17 cellular contexts compared by ENCODE assay signal in genomic region chr11:82183346-82183745, GRCh38.
DNase-seq lines count a peak whose midpoint lies in the region; ATAC-seq and TF ChIP-seq lines count a peak whose summit lies in the region.
"Had no signal": no experiment of that assay in that cellular context is flagged by ENCODE, and none has a peak within 500 bp of the region (broad histone marks: within the 10 kb centered on the region; RNA-seq: fewer than 3 reads in every experiment).

No MANE protein-coding gene starts in this region.

- no peak overlapping the region for H3K9ac ChIP-seq in SK-N-SH
- no peak overlapping the region for H3K9ac ChIP-seq in mesendoderm (ENCODE audit: low read length)
- no peak overlapping the region for H3K9ac ChIP-seq in Karpas-422 (ENCODE audit: low read length)
- H3K9ac ChIP-seq: BLaER1 had no signal

- no peaks in the 10 kb centered on the region for H3K79me1 ChIP-seq in mesendoderm (ENCODE audit: low read length)

- no peak overlapping the region for H4K8ac ChIP-seq in mesendoderm (ENCODE audit: low read depth, low read length)

- H3K27ac ChIP-seq in SK-N-SH (ENCODE audit: low read depth in 2 of 2, low read length in 1 of 2) (peak overlapping the region in 1 of 2 experiments; percentile 48; a peak in 1 of 4 replicates), mesendoderm (ENCODE audit: low read depth, low read length) (no peak overlapping the region), Karpas-422 (ENCODE audit: low read length) (no peak overlapping the region), left lung (no peak overlapping the region)
- H3K27ac ChIP-seq: BLaER1, C4-2B had no signal

- no peak overlapping the region for H3K4ac ChIP-seq in mesendoderm (ENCODE audit: low read depth, low read length)

- H3K23ac ChIP-seq in mesendoderm (ENCODE audit: low read length) = no peak overlapping the region

- no peak overlapping the region for H3K18ac ChIP-seq in mesendoderm (ENCODE audit: low read length)

- peak in 1 of 2 experiments; percentile 86; a peak in 2 of 4 replicates for TF ChIP-seq EP300 in SK-N-SH (IDR thresholded peaks at IDR 0.05; ENCODE audit: borderline replicate concordance in 1 of 2, low read depth in 1 of 2, low read length in 1 of 2)

- no peaks in the 10 kb centered on the region for H3F3A ChIP-seq in SK-N-SH (replicated peaks; ENCODE audit: insufficient read depth)

- intact Hi-C loops in left lung (cut with DNase I) = no loop called here

- H2AK5ac ChIP-seq in mesendoderm (ENCODE audit: low read length) = no peak overlapping the region

- H3K4me3 ChIP-seq in SK-N-SH (ENCODE audit: low read depth in 2 of 2, low read length in 1 of 2) (no peak overlapping the region), mesendoderm (ENCODE audit: low read length) (no peak overlapping the region), Karpas-422 (ENCODE audit: low read length) (no peak overlapping the region), left lung (no peak overlapping the region)
- H3K4me3 ChIP-seq: BLaER1, GM23338, HAP-1 had no signal

- 0% methylated on average over 2 of the region's 2 CpGs for WGBS in SK-N-SH (ENCODE audit: low lambda C conversion rate)
- no CpG with 5 or more reads among the region's 2 CpGs for WGBS in mesendoderm (ENCODE audit: extremely low coverage, insufficient coverage, low lambda C conversion rate)

- H3K9me3 ChIP-seq in SK-N-SH (no peaks in the 10 kb centered on the region), Karpas-422 (ENCODE audit: low read length) (no peaks in the 10 kb centered on the region), left lung (peaks cover 0 to 2% of the 10 kb centered on the region in 2 donors)
- H3K9me3 ChIP-seq: Caco-2, HAP-1 had no signal

- H2BK120ac ChIP-seq in mesendoderm (ENCODE audit: low read depth, low read length) = no peak overlapping the region

- peak; percentile 15; the same call in 1 of the 2 replicates for TF ChIP-seq RAD21 in SK-N-SH (IDR thresholded peaks at IDR 0.05; ENCODE audit: low read length)

- ATAC-seq in left lung = no peak
- ATAC-seq: CD8-positive, alpha-beta T cell; GM23338 had no signal

- H2AFZ ChIP-seq in SK-N-SH (ENCODE audit: low read depth) (no peak overlapping the region), Karpas-422 (ENCODE audit: low read length) (no peak overlapping the region)
- H2AFZ ChIP-seq: GM23338 had no signal

- peak; percentile 8 for DNase-seq in NCI-H82 (lab: John Stamatoyannopoulos, UW)
- no peak for DNase-seq in NCI-H82 treated with DMSO at 0.1 percent for 48 hours (lab: John Stamatoyannopoulos, UW; ENCODE audit: unreplicated experiment)
- peak; percentile 61 for DNase-seq in SK-N-SH
- peak; percentile 2 for DNase-seq in mesendoderm
- no peak for DNase-seq in Karpas-422
- no peak for DNase-seq in left lung
- DNase-seq: Caco-2; CD4-positive, CD25-positive, alpha-beta regulatory T cell; CD8-positive, alpha-beta T cell; DMS153; DMS79 treated with DMSO at 0.1 percent for 48 hours; GF-D8; HFFc6 had no signal

- TF ChIP-seq CTCF in SK-N-SH (IDR thresholded peaks at IDR 0.05) (no peak), left lung (IDR thresholded peaks at IDR 0.05) (no peak)

- POLR2A ChIA-PET in SK-N-SH (lab: Yijun Ruan, JAX) = no interaction called here

- no peaks in the 10 kb centered on the region; a peak in 1 of 4 replicates for H3K4me1 ChIP-seq in SK-N-SH (ENCODE audit: control insufficient read depth in 1 of 2, insufficient read depth in 2 of 2, low read depth in 1 of 2, low read length in 1 of 2)
- H3K4me1 ChIP-seq in mesendoderm (ENCODE audit: control insufficient read depth, low read depth, low read length) = no peaks in the 10 kb centered on the region
- no peaks in the 10 kb centered on the region for H3K4me1 ChIP-seq in Karpas-422 (ENCODE audit: low read length)
- H3K4me1 ChIP-seq in left lung = no peaks in the 10 kb centered on the region
- H3K4me1 ChIP-seq: BLaER1, Caco-2, HAP-1 had no signal

- H4K5ac ChIP-seq in mesendoderm (ENCODE audit: low read length) = no peak overlapping the region

- H4K20me1 ChIP-seq in SK-N-SH (ENCODE audit: insufficient read depth) (no peaks in the 10 kb centered on the region), Karpas-422 (ENCODE audit: insufficient read depth, low read depth, low read length) (no peaks in the 10 kb centered on the region)
- H4K20me1 ChIP-seq: BLaER1 had no signal

- CTCF ChIA-PET in SK-N-SH (lab: Yijun Ruan, JAX) = no interaction called here

- no peak overlapping the region for H2BK5ac ChIP-seq in mesendoderm (ENCODE audit: low read length)

- no peaks in the 10 kb centered on the region for H3K79me2 ChIP-seq in SK-N-SH (ENCODE audit: insufficient read depth)
- no peaks in the 10 kb centered on the region for H3K79me2 ChIP-seq in mesendoderm (ENCODE audit: control insufficient read depth, insufficient read depth, low read length)
- no peaks in the 10 kb centered on the region for H3K79me2 ChIP-seq in Karpas-422 (ENCODE audit: low read length)

- H3K9me2 ChIP-seq in SK-N-SH (no peaks in the 10 kb centered on the region), Karpas-422 (replicated peaks; ENCODE audit: insufficient read depth, low read length) (no peaks in the 10 kb centered on the region)

- H3K56ac ChIP-seq in mesendoderm (ENCODE audit: low read length) = no peak overlapping the region

- H2BK15ac ChIP-seq in mesendoderm (replicated peaks; ENCODE audit: low read depth) = no peak overlapping the region

- H3K36me3 ChIP-seq in SK-N-SH (replicated peaks in 1 of 2; ENCODE audit: control insufficient read depth in 1 of 2, insufficient read depth in 2 of 2, low read length in 1 of 2) (no peaks in the 10 kb centered on the region), mesendoderm (ENCODE audit: control insufficient read depth, insufficient read depth, low read length) (no peaks in the 10 kb centered on the region), Karpas-422 (ENCODE audit: insufficient read depth, low read length) (no peaks in the 10 kb centered on the region), left lung (no peaks in the 10 kb centered on the region)
- H3K36me3 ChIP-seq: BLaER1, HAP-1 had no signal

- no peaks in the 10 kb centered on the region for H3K27me3 ChIP-seq in SK-N-SH (ENCODE audit: insufficient read depth)
- H3K27me3 ChIP-seq in mesendoderm (ENCODE audit: insufficient read depth, low read length, poor library complexity) = no peaks in the 10 kb centered on the region
- no peaks in the 10 kb centered on the region for H3K27me3 ChIP-seq in Karpas-422 (ENCODE audit: low read length)
- H3K27me3 ChIP-seq in left lung = no peaks in the 10 kb centered on the region
- H3K27me3 ChIP-seq: BLaER1 had no signal

- no peak overlapping the region for H3K4me2 ChIP-seq in SK-N-SH
- H3K4me2 ChIP-seq in mesendoderm (ENCODE audit: low read length) = no peak overlapping the region
- H3K4me2 ChIP-seq in Karpas-422 (ENCODE audit: low read depth, low read length, poor library complexity, severe bottlenecking) = no peak overlapping the region
- H3K4me2 ChIP-seq: BLaER1, GM23338 had no signal

TF ChIP-seq in SK-N-SH, 30 proteins besides CTCF, POLR2A, EP300 and RAD21:
- TF ChIP-seq RCOR1 (IDR thresholded peaks at IDR 0.05; ENCODE audit: low read length) = peak; percentile 74
- no peak for TF ChIP-seq JUND (IDR thresholded peaks at IDR 0.05)
- TF ChIP-seq CHD2 (IDR thresholded peaks at IDR 0.05; ENCODE audit: low read length, partially characterized antibody) = no peak
- TF ChIP-seq EZH2phosphoT487 (IDR thresholded peaks at IDR 0.05; ENCODE audit: borderline replicate concordance, low read depth) = no peak
- peak; percentile 42; the same call in 1 of the 2 replicates for TF ChIP-seq FOXJ3 (CRISPR knock-in tag; IDR thresholded peaks at IDR 0.05)
- TF ChIP-seq FOXM1 (IDR thresholded peaks at IDR 0.05; ENCODE audit: low read depth) = no peak
- TF ChIP-seq GATA2 (CRISPR knock-in tag; IDR thresholded peaks at IDR 0.05) = peak; percentile 79
- TF ChIP-seq FOSL2 (IDR thresholded peaks at IDR 0.05; ENCODE audit: borderline replicate concordance, low read depth) = no peak
- TF ChIP-seq YY1 (IDR thresholded peaks at IDR 0.05; ENCODE audit: low read depth) = no peak
- TF ChIP-seq ELF1 (IDR thresholded peaks at IDR 0.05) = no peak
- TF ChIP-seq RFX5 (IDR thresholded peaks at IDR 0.05; ENCODE audit: low read length) = no peak
- no peak for TF ChIP-seq MXI1 (IDR thresholded peaks at IDR 0.05; ENCODE audit: low read depth, low read length)
- TF ChIP-seq SIN3A (IDR thresholded peaks at IDR 0.05; ENCODE audit: borderline replicate concordance, low read depth, low read length) = no peak
- no peak for TF ChIP-seq MEF2A (IDR thresholded peaks at IDR 0.05; ENCODE audit: borderline replicate concordance, low read depth)
TF ChIP-seq in SK-N-SH: peak in this region for 3.

Comparison
In these comparisons a context has a peak if more than half of its experiments do, and no peak if none do; other contexts are left out.
1. DNase-seq: peak in NCI-H82 (single experiment), SK-N-SH (single experiment) and mesendoderm (single experiment); none in NCI-H82 treated with DMSO at 0.1 percent for 48 hours (single experiment), Karpas-422 (single experiment) and left lung (0 of 2).